9 cellular contexts compared by ENCODE assay signal in the genomic region with DNA sequence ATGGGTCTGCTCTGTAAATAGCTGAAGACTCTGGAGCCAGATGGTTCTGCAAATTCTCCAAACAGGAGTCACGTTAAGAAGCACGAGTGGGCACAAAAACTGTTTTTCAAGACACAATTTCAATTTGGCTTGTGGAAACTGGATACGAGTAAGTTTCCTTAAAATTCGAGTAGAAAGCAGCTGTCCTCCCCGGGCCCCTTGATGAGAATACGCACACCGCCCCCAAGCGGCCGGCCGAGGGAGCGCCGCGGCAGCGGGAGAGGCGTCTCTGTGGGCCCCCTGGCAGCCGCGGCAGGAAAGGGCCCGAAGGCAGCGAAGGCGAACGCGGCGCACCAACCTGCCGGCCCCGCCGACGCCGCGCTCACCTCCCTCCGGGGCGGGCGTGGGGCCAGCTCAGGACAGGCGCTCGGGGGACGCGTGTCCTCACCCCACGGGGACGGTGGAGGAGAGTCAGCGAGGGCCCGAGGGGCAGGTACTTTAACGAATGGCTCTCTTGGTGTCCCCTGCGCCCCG. TPM values are rescaled to one million over a fixed set of nuclear protein-coding genes. Genes with fewer than 3 reads are reported as not detected.
DNase-seq lines count a peak whose midpoint lies in the region; ATAC-seq, FAIRE-seq and TF ChIP-seq lines count a peak whose summit lies in the region.
"Had no signal": no experiment of that assay in that cellular context is flagged by ENCODE, and none has a peak within 500 bp of the region (broad histone marks: within the 10 kb centered on the region; RNA-seq: fewer than 3 reads in every experiment).

No MANE protein-coding gene starts in this region.

- peaks cover 22% of the 10 kb centered on the region for H3K4me1 Mint-ChIP-seq in central memory CD8-positive, alpha-beta T cell

- peak overlapping the region; percentile 88 to 91 for H3K27ac ChIP-seq in kidney (ENCODE audit: low read depth in 2 of 2, low read length in 2 of 2)

- peaks cover 15 to 27% of the 10 kb centered on the region in 2 donors for H3K4me1 ChIP-seq in kidney (ENCODE audit: control insufficient read depth in 1 of 2, insufficient read depth in 1 of 2, low read depth in 1 of 2, low read length in 2 of 2)

- peaks cover 51% of the 10 kb centered on the region for H3K27me3 Mint-ChIP-seq in central memory CD8-positive, alpha-beta T cell

- DNase-seq in NCI-H1436 (lab: John Stamatoyannopoulos, UW) (peak; percentile 71), NCI-H1436 treated with DMSO at 0.1 percent for 48 hours (lab: John Stamatoyannopoulos, UW) (no peak), NCI-H2227 treated with DMSO at 0.1 percent for 48 hours (lab: John Stamatoyannopoulos, UW) (peak; percentile 46), kidney (peak; percentile 97)
- peak; percentile 88 for DNase-seq in activated CD4-positive, CD25-positive, alpha-beta regulatory T cell treated with anti-CD3 and anti-CD28 coated beads, Interleukin-2, amount 50 U/mL, for 72 hours
- DNase-seq in central memory CD8-positive, alpha-beta T cell (ENCODE audit: low spot score in 2 of 2), result peak; percentile 82 to 90
- DNase-seq in stimulated activated CD4-positive, alpha-beta T cell treated with anti-CD3 and anti-CD28 coated beads, Interleukin-12 subunit alpha, Interleukin-12 subunit beta, amount 100 ng/mL, for 48 hours (ENCODE audit: low read depth in 2 of 3, low spot score in 1 of 3), result peak; percentile 79 to 83 (median 83)

- no peaks in the 10 kb centered on the region for H3K9me3 Mint-ChIP-seq in central memory CD8-positive, alpha-beta T cell

- TF ChIP-seq CTCF in kidney (IDR thresholded peaks at IDR 0.05; ENCODE audit: borderline replicate concordance, extremely low read depth, insufficient read depth), result peak; percentile 90

- intact Hi-C loops in kidney (cut with DNase I), result loop anchor here (10.0 kb wide), 1 partner anchor 875 kb away; no protein-coding TSS in a partner anchor

- peak overlapping the region; percentile 70 for H3K4me3 Mint-ChIP-seq in central memory CD8-positive, alpha-beta T cell

- peak overlapping the region; percentile 20 to 65 for H3K9ac ChIP-seq in kidney (ENCODE audit: low read length in 2 of 2)

- peaks cover 15 to 34% of the 10 kb centered on the region in 2 donors for H3K36me3 ChIP-seq in kidney (ENCODE audit: control insufficient read depth in 1 of 2, insufficient read depth in 2 of 2, low read length in 2 of 2)

- FAIRE-seq in kidney (lab: Jason Lieb, UNC), result no peak
- FAIRE-seq: A204.1 had no signal

- ATAC-seq in HG03045 (IDR thresholded peaks at IDR 0.05; ENCODE audit: unreplicated experiment), result peak; percentile 78
- peak; percentile 85 for ATAC-seq in central memory CD8-positive, alpha-beta T cell (replicated peaks; ENCODE audit: extremely low read depth, poor library complexity, severe bottlenecking)

- peaks cover 2% of the 10 kb centered on the region for H3K36me3 Mint-ChIP-seq in central memory CD8-positive, alpha-beta T cell (ENCODE audit: insufficient read depth)

- peak overlapping the region; percentile 74 to 89 for H3K4me3 ChIP-seq in kidney (ENCODE audit: low read length in 2 of 2)

- H3K27ac Mint-ChIP-seq in central memory CD8-positive, alpha-beta T cell (ENCODE audit: low read depth), result no peak overlapping the region

- H3K9me3 ChIP-seq in kidney (ENCODE audit: control insufficient read depth in 1 of 2, low read length in 2 of 2), result no peaks in the 10 kb centered on the region

RNA-seq across cellular contexts. Expression of a gene that starts 0.7 kb away (rescaled TPM):
- total RNA-seq in kidney, result 377 TPM
- 26.4 TPM for polyA plus RNA-seq in kidney (ENCODE audit: insufficient read depth, low read depth, low replicate concordance)
